18 cellular contexts compared by ENCODE assay signal in genomic region chr13:49877629-49878218, GRCh38. TPM values are rescaled to one million over a fixed set of nuclear protein-coding genes. Genes with fewer than 3 reads are reported as not detected.
DNase-seq lines count a peak whose midpoint lies in the region; ATAC-seq, FAIRE-seq and TF ChIP-seq lines count a peak whose summit lies in the region.
"Had no signal": no experiment of that assay in that cellular context is flagged by ENCODE, and none has a peak within 500 bp of the region (broad histone marks: within the 10 kb centered on the region; RNA-seq: fewer than 3 reads in every experiment).

No MANE protein-coding gene starts in this region.

- H3K36me3 Mint-ChIP-seq in MCF 10A (ENCODE audit: insufficient read depth, unreplicated experiment) = peaks cover 6% of the 10 kb centered on the region

- H3K18ac ChIP-seq in H1 (ENCODE audit: extremely low read depth, low read length) = no peak overlapping the region

- H3K79me1 ChIP-seq in H1 (ENCODE audit: low read depth, low read length) = no peaks in the 10 kb centered on the region

- H3K14ac ChIP-seq in H1 (ENCODE audit: insufficient read length) = no peak overlapping the region

- DNase-seq in MCF 10A (ENCODE audit: unreplicated experiment) (peak; percentile 47), breast epithelium (ENCODE audit: low spot score in 2 of 2) (no peak), OCI-LY7 (ENCODE audit: low spot score) (peak; percentile 49), H1 (ENCODE audit: low read depth in 1 of 2, low spot score in 2 of 2) (no peak), small intestine (no peak), coronary artery (ENCODE audit: low spot score) (no peak), left ventricle myocardium superior (no peak)
- DNase-seq: left lung; NCI-H1105; NCI-H345; pancreas; stimulated activated CD4-positive, alpha-beta T cell treated with anti-CD3 and anti-CD28 coated beads, Interleukin-2, amount 100 ng/mL, for 48 hours had no signal

- TF ChIP-seq RAD21 in H1 (IDR thresholded peaks at IDR 0.05 in 1 of 2, conservative IDR thresholded peaks at IDR 0.05 in 1 of 2; ENCODE audit: low read depth in 2 of 2, low read length in 2 of 2) = no peak

- H3K9me3 ChIP-seq in breast epithelium (peaks cover 6 to 15% of the 10 kb centered on the region in 2 donors), OCI-LY7 (ENCODE audit: low read length) (peaks cover 34% of the 10 kb centered on the region; the same call in 1 of the 2 replicates), H1 (ENCODE audit: insufficient read depth in 2 of 2, low read depth in 1 of 2, low read length in 1 of 2) (peaks cover 51 to 53% of the 10 kb centered on the region in 2 experiments), small intestine (ENCODE audit: control insufficient read depth, low read depth) (no peaks in the 10 kb centered on the region)
- H3K9me3 ChIP-seq: pancreas had no signal

- no peak for TF ChIP-seq EP300 in H1 (IDR thresholded peaks at IDR 0.05; ENCODE audit: borderline replicate concordance in 1 of 2, low read depth in 2 of 2, low read length in 2 of 2)

- no peak overlapping the region for H3K27ac Mint-ChIP-seq in MCF 10A (ENCODE audit: low read depth, unreplicated experiment)
- H3K27ac Mint-ChIP-seq: activated T-helper 17 cell treated with anti-CD3 and anti-CD28 coated beads, Interleukin-2, amount 50 U/mL, for 72 hours; T-helper 2 cell treated with Interferon-gamma antibody and Interleukin-4, amounts not matched to agents 5 μg/mL and 100 μg/mL, for 36 hours had no signal

- peaks cover 10% of the 10 kb centered on the region for H3K9me3 Mint-ChIP-seq in MCF 10A (ENCODE audit: unreplicated experiment)
- H3K9me3 Mint-ChIP-seq: central memory CD8-positive, alpha-beta T cell had no signal

- BruUV-seq in MCF 10A (replicated peaks; lab: Mats Ljungman, UMichigan) (no TSS peak), OCI-LY7 (replicated peaks; lab: Mats Ljungman, UMichigan) (no TSS peak)

- no peak overlapping the region for H3K9ac ChIP-seq in H1 (replicated peaks in 1 of 4; ENCODE audit: extremely low read depth in 1 of 4, low read depth in 3 of 4, low read length in 3 of 4)

- no peak overlapping the region for H3K4me2 ChIP-seq in OCI-LY7 (ENCODE audit: low read length)
- H3K4me2 ChIP-seq in H1 (ENCODE audit: insufficient read depth in 1 of 2, low read depth in 2 of 2, low read length in 2 of 2) = no peak overlapping the region

- H3K4me3 ChIP-seq in breast epithelium = no peak overlapping the region
- H3K4me3 ChIP-seq in OCI-LY7 (ENCODE audit: low read depth, low read length, poor library complexity, severe bottlenecking) = no peak overlapping the region
- no peak overlapping the region for H3K4me3 ChIP-seq in H1 (ENCODE audit: extremely low read depth in 1 of 4, insufficient read depth in 2 of 4, low read depth in 3 of 4, low read length in 4 of 4)
- no peak overlapping the region for H3K4me3 ChIP-seq in small intestine (ENCODE audit: low read depth in 1 of 2, low read length in 2 of 2)
- no peak overlapping the region for H3K4me3 ChIP-seq in coronary artery
- H3K4me3 ChIP-seq: left lung, pancreas, SJCRH30, suprapubic skin had no signal

- no peak overlapping the region for H3K56ac ChIP-seq in H1 (replicated peaks; ENCODE audit: insufficient read length, low read depth, low read length)

- no peak overlapping the region for H2BK12ac ChIP-seq in H1 (ENCODE audit: low read depth, low read length)

- H3K4ac ChIP-seq in H1 (replicated peaks; ENCODE audit: insufficient read length, low read depth, low read length) = no peak overlapping the region

- CTCF ChIA-PET in MCF 10A (lab: Yijun Ruan, JAX) = no interaction called here
- CTCF ChIA-PET in OCI-LY7 (lab: Charles Lee; ENCODE audit: unreplicated experiment) = no interaction called here
- CTCF ChIA-PET in H1 (lab: Charles Lee; ENCODE audit: partially characterized antibody) = no interaction called here

- H2AFZ ChIP-seq in OCI-LY7 (ENCODE audit: low read length) (no peak overlapping the region), H1 (ENCODE audit: low read length) (no peak overlapping the region)

- H3K27me3 ChIP-seq in breast epithelium (no peaks in the 10 kb centered on the region), H1 (replicated peaks in 1 of 4; ENCODE audit: control insufficient read depth in 3 of 4, extremely low read depth in 1 of 4, insufficient read depth in 3 of 4, low read length in 3 of 4) (no peaks in the 10 kb centered on the region), small intestine (ENCODE audit: control insufficient read depth in 2 of 2, insufficient read depth in 2 of 2, low read length in 2 of 2) (no peaks in the 10 kb centered on the region)
- H3K27me3 ChIP-seq: pancreas, SJCRH30 had no signal

- H3K4me3 Mint-ChIP-seq in MCF 10A (ENCODE audit: unreplicated experiment) = no peak overlapping the region
- H3K4me3 Mint-ChIP-seq: activated T-helper 17 cell treated with anti-CD3 and anti-CD28 coated beads, Interleukin-2, amount 50 U/mL, for 72 hours; central memory CD8-positive, alpha-beta T cell; T-helper 2 cell treated with Interferon-gamma antibody and Interleukin-4, amounts not matched to agents 5 μg/mL and 100 μg/mL, for 36 hours had no signal

- TF ChIP-seq CTCF in MCF 10A (IDR thresholded peaks at IDR 0.05; ENCODE audit: unreplicated experiment) = no peak
- no peak for TF ChIP-seq CTCF in breast epithelium (IDR thresholded peaks at IDR 0.05)
- TF ChIP-seq CTCF in OCI-LY7 (conservative IDR thresholded peaks at IDR 0.05; ENCODE audit: low read length) = no peak
- TF ChIP-seq CTCF in H1 (IDR thresholded peaks at IDR 0.05; ENCODE audit: control extremely low read depth in 1 of 3, insufficient read depth in 1 of 3, low read depth in 1 of 3, low read length in 3 of 3) = no peak
- no peak for TF ChIP-seq CTCF in coronary artery (IDR thresholded peaks at IDR 0.05)

- intact Hi-C loops in MCF 10A (cut with micrococcal nuclease) = no loop called here
- intact Hi-C loops in breast epithelium (cut with DNase I; ENCODE audit: low total_unique reads) = no loop called here
- intact Hi-C loops in OCI-LY7 (cut with micrococcal nuclease; ENCODE audit: unreplicated experiment) = no loop called here
- intact Hi-C loops in left ventricle myocardium superior (cut with micrococcal nuclease) = no loop called here

- no peak overlapping the region for H3K27ac ChIP-seq in breast epithelium
- H3K27ac ChIP-seq in OCI-LY7 (ENCODE audit: low read depth, low read length, poor library complexity, severe bottlenecking) = no peak overlapping the region
- no peak overlapping the region for H3K27ac ChIP-seq in H1 (ENCODE audit: low read depth, low read length)
- H3K27ac ChIP-seq in small intestine (ENCODE audit: low read depth in 1 of 2, low read length in 1 of 2) = no peak overlapping the region
- H3K27ac ChIP-seq in coronary artery = no peak overlapping the region
- H3K27ac ChIP-seq: left lung, pancreas, SJCRH30, suprapubic skin had no signal

- H2BK15ac ChIP-seq in H1 (ENCODE audit: low read length) = no peak overlapping the region

- H3K79me2 ChIP-seq in OCI-LY7 (ENCODE audit: insufficient read depth, low read depth, low read length) (no peaks in the 10 kb centered on the region), H1 (ENCODE audit: control insufficient read depth in 1 of 2, insufficient read depth in 2 of 2, low read length in 2 of 2) (no peaks in the 10 kb centered on the region)

- no peaks in the 10 kb centered on the region for H3K4me1 ChIP-seq in breast epithelium
- H3K4me1 ChIP-seq in OCI-LY7 (ENCODE audit: insufficient read depth, low read length, poor library complexity, severe bottlenecking) = no peaks in the 10 kb centered on the region
- H3K4me1 ChIP-seq in H1 (replicated peaks in 1 of 4; ENCODE audit: control insufficient read depth in 3 of 4, insufficient read depth in 4 of 4, low read length in 3 of 4) = no peaks in the 10 kb centered on the region
- no peaks in the 10 kb centered on the region for H3K4me1 ChIP-seq in small intestine (ENCODE audit: control insufficient read depth in 2 of 2, insufficient read depth in 1 of 2, low read depth in 1 of 2, low read length in 1 of 2)
- H3K4me1 ChIP-seq: left lung, pancreas, SJCRH30, suprapubic skin had no signal

- POLR2A ChIA-PET in MCF 10A (lab: Yijun Ruan, JAX) = interaction anchor here (0.6 kb wide), 1 partner anchor 15 kb away, joined by 3 read pairs; no protein-coding TSS in a partner anchor
- POLR2A ChIA-PET in OCI-LY7 (lab: Charles Lee) = no interaction called here
- POLR2A ChIA-PET in H1 (lab: Charles Lee; ENCODE audit: partially characterized antibody) = no interaction called here

- H4K5ac ChIP-seq in H1 (ENCODE audit: insufficient read length, low read depth, low read length) = no peak overlapping the region

- no peak for ATAC-seq in left ventricle myocardium superior
- no peak for ATAC-seq in GM21619 (IDR thresholded peaks at IDR 0.05; ENCODE audit: unreplicated experiment)
- ATAC-seq: activated T-helper 17 cell treated with anti-CD3 and anti-CD28 coated beads, Interleukin-2, amount 50 U/mL, for 72 hours; left lung; pancreas had no signal

- FAIRE-seq in H1 (lab: Jason Lieb, UNC) = peak; percentile 45
- peak; percentile 84 for FAIRE-seq in small intestine (lab: Jason Lieb, UNC)
- FAIRE-seq: pancreas had no signal

- H3K36me3 ChIP-seq in breast epithelium = no peaks in the 10 kb centered on the region
- H3K36me3 ChIP-seq in OCI-LY7 (ENCODE audit: insufficient read depth, low read length) = no peaks in the 10 kb centered on the region
- H3K36me3 ChIP-seq in H1 (ENCODE audit: control insufficient read depth in 2 of 4, insufficient read depth in 4 of 4, low read length in 3 of 4) = no peaks in the 10 kb centered on the region
- no peaks in the 10 kb centered on the region for H3K36me3 ChIP-seq in small intestine (ENCODE audit: control insufficient read depth in 2 of 2, insufficient read depth in 2 of 2, low read length in 2 of 2)
- H3K36me3 ChIP-seq: left lung, pancreas, SJCRH30, suprapubic skin had no signal

- H3K4me1 Mint-ChIP-seq in MCF 10A (ENCODE audit: insufficient read depth, unreplicated experiment) = no peaks in the 10 kb centered on the region
- H3K4me1 Mint-ChIP-seq: activated T-helper 17 cell treated with anti-CD3 and anti-CD28 coated beads, Interleukin-2, amount 50 U/mL, for 72 hours; central memory CD8-positive, alpha-beta T cell had no signal

- H3K9me2 ChIP-seq in OCI-LY7 (ENCODE audit: insufficient read depth, low read length) = no peaks in the 10 kb centered on the region

- H2BK20ac ChIP-seq in H1 (ENCODE audit: low read length) = no peak overlapping the region

- H2BK120ac ChIP-seq in H1 (replicated peaks; ENCODE audit: low read depth, low read length) = no peak overlapping the region

- H4K91ac ChIP-seq in H1 (replicated peaks; ENCODE audit: insufficient read length, low read length) = no peak overlapping the region

- WGBS in H1 (ENCODE audit: extremely low coverage in 1 of 2, insufficient coverage in 1 of 2, insufficient read length in 1 of 2, insufficient replicate concordance in 2 of 2, low coverage in 1 of 2, low lambda C conversion rate in 2 of 2, missing lambda C conversion rate in 1 of 2), 2 experiments = 93% methylated on average over 3 of the region's 3 CpGs; no CpG with 5 or more reads in 1 of the 2 experiments
- 77 to 92% (median 91%) methylated on average over 3 of the region's 3 CpGs for WGBS in small intestine, 3 donors

- H3K23ac ChIP-seq in H1 (ENCODE audit: insufficient read length) = no peak overlapping the region

- no peaks in the 10 kb centered on the region for H4K20me1 ChIP-seq in OCI-LY7 (ENCODE audit: insufficient read depth, low read length)
- H4K20me1 ChIP-seq in H1 (replicated peaks in 1 of 2; ENCODE audit: control insufficient read depth in 1 of 2, insufficient read depth in 2 of 2, low read length in 2 of 2) = no peaks in the 10 kb centered on the region

- H4K8ac ChIP-seq in H1 (ENCODE audit: extremely low read depth, insufficient read depth, low read length) = no peak overlapping the region

- TF ChIP-seq POLR2A in breast epithelium (IDR thresholded peaks at IDR 0.05) (no peak), H1 (IDR thresholded peaks at IDR 0.05; ENCODE audit: control extremely low read depth in 1 of 2, low read depth in 2 of 2, low read length in 2 of 2) (no peak)

- no peak overlapping the region for H2BK5ac ChIP-seq in H1 (ENCODE audit: low read depth, low read length)

- no peaks in the 10 kb centered on the region; the same call in 1 of the 2 replicates for H3K23me2 ChIP-seq in H1 (ENCODE audit: low read depth, low read length)

- no peak overlapping the region for H2AK5ac ChIP-seq in H1 (ENCODE audit: low read depth, low read length)

- no peaks in the 10 kb centered on the region for H3K27me3 Mint-ChIP-seq in MCF 10A (ENCODE audit: insufficient read depth, unreplicated experiment)

RNA-seq across cellular contexts. Expression of gene SPRYD7, which starts 58.4 kb away (rescaled TPM):
- 15.1 and 19.5 TPM in 2 replicates for total RNA-seq in MCF 10A (2022)
- 1 to 10 TPM; 3.0 to 6.1 (median 3.9) TPM for total RNA-seq in breast epithelium
- 5.0 and 6.8 TPM in 2 replicates for total RNA-seq in OCI-LY7 (2014; rRNA removed; shearing (Covaris generic))
- total RNA-seq in OCI-LY7 (2022) = 10.6 and 13.2 TPM in 2 replicates
- total RNA-seq in H1 (2021; fragmentation: NEBNext Ultra II Directional; extraction: Animal tissue kit (Norgen Biotek cat#: 25700)) = 3.1 and 3.3 TPM in 2 replicates
- 1.1 TPM in 2 replicates for polyA plus RNA-seq in H1 (2011; rRNA removed)
- 1.6 TPM for polyA plus RNA-seq in H1 (2011; cell fraction: cytosol; rRNA removed)
- polyA plus RNA-seq in H1 (2011; cell fraction: nucleus; rRNA removed) = 1.2 TPM
- polyA plus RNA-seq in H1 (2012, experiment 1 of 2) = 1.7 to 2.3 TPM (median 2.0 TPM) in 4 replicates
- 0.62 TPM for polyA plus RNA-seq in H1 (2012, experiment 2 of 2)
- polyA plus RNA-seq in H1 (2013, experiment 1 of 2) = 2.8 TPM
- 2.9 TPM for polyA plus RNA-seq in H1 (2013, experiment 2 of 2)
- 0.49 and 0.66 TPM in 2 replicates for polyA minus RNA-seq in H1 (2011; rRNA and poly(A)+ RNA removed)
- polyA minus RNA-seq in H1 (2011; cell fraction: cytosol; rRNA and poly(A)+ RNA removed) = 1.0 TPM
- polyA minus RNA-seq in H1 (2011; cell fraction: nucleus; rRNA and poly(A)+ RNA removed) = 0.90 TPM
- polyA plus RNA-seq in small intestine = 1 to 10 TPM; 7.0 to 8.3 (median 7.0) TPM
- 11.8 TPM for total RNA-seq in left ventricle myocardium superior

Comparison
In these comparisons a context has a peak if more than half of its experiments do, and no peak if none do; other contexts are left out.
1. DNase-seq: peak in MCF 10A (single experiment) and OCI-LY7 (single experiment); none in breast epithelium (0 of 2), H1 (0 of 2), small intestine (single experiment), coronary artery (single experiment) and left ventricle myocardium superior (single experiment).